ENCODE assay signal across 21 cellular contexts in the genomic region with DNA sequence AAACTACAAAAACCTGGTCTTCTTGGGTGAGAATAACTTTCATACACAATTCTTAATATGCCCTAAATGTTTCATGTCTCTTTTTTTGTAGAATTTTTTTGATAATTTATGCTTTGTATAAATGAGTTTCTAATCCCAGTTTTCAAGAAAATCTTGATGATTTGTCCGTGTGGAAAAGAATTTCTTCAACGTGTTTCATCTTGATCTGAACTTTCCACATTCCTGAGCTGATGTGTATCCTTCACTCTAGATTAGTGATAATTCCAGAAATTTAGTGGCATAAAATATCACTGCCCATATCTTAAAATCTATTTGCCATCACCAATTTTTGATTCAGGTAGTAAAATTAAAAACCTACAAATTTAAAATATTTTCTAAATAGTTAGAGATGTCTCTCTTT. TPM values are rescaled to one million over a fixed set of nuclear protein-coding genes. Genes with fewer than 3 reads are reported as not detected.
DNase-seq lines count a peak whose midpoint lies in the region; FAIRE-seq and TF ChIP-seq lines count a peak whose summit lies in the region.
"Had no signal": no experiment of that assay in that cellular context is flagged by ENCODE, and none has a peak within 500 bp of the region (broad histone marks: within the 10 kb centered on the region; RNA-seq: fewer than 3 reads in every experiment).

No MANE protein-coding gene starts in this region.

- H2AK5ac ChIP-seq in trophoblast cell (ENCODE audit: low read length): no peak overlapping the region

- no peak overlapping the region for H2BK120ac ChIP-seq in trophoblast cell (ENCODE audit: insufficient read depth, low read length, poor library complexity)

- H2BK12ac ChIP-seq in trophoblast cell (ENCODE audit: low read length): no peak overlapping the region

- H3K9me3 ChIP-seq in hepatocyte (ENCODE audit: low read depth) (no peaks in the 10 kb centered on the region), trophoblast cell (ENCODE audit: insufficient read depth, low read depth, low read length) (no peaks in the 10 kb centered on the region)
- H3K9me3 ChIP-seq: BE2C had no signal

- no peak overlapping the region for H3K18ac ChIP-seq in trophoblast cell (ENCODE audit: low read length)

- no peak overlapping the region for H3K4me3 Mint-ChIP-seq in osteocyte (ENCODE audit: unreplicated experiment)
- no peak overlapping the region for H3K4me3 Mint-ChIP-seq in activated naive CD4-positive, alpha-beta T cell treated with anti-CD3 and anti-CD28 coated beads, Interleukin-2, amount 10 ng/mL, durations not matched to agents 7 days and 5 days
- H3K4me3 Mint-ChIP-seq: CD4-positive, CD25-positive, alpha-beta regulatory T cell; CD8-positive, alpha-beta memory T cell; H9 had no signal

- H4K8ac ChIP-seq in trophoblast cell (ENCODE audit: low read depth, low read length): no peak overlapping the region

- peaks cover 40% of the 10 kb centered on the region for H3K36me3 Mint-ChIP-seq in osteocyte (ENCODE audit: unreplicated experiment)
- peaks cover 75% of the 10 kb centered on the region for H3K36me3 Mint-ChIP-seq in activated naive CD4-positive, alpha-beta T cell treated with anti-CD3 and anti-CD28 coated beads, Interleukin-2, amount 10 ng/mL, durations not matched to agents 7 days and 5 days

- H4K20me1 ChIP-seq in hepatocyte (ENCODE audit: insufficient read depth, poor library complexity, severe bottlenecking): no peaks in the 10 kb centered on the region

- no peaks in the 10 kb centered on the region for H3K9me2 ChIP-seq in hepatocyte (replicated peaks; ENCODE audit: insufficient read depth)

- 87% methylated on average over 2 of the region's 2 CpGs for WGBS in hepatocyte (ENCODE audit: low lambda C conversion rate, missing lambda C conversion rate)
- no CpG with 5 or more reads among the region's 2 CpGs for WGBS in trophoblast cell (ENCODE audit: extremely low coverage, insufficient coverage, insufficient read length)

- H3K27me3 ChIP-seq in bronchial epithelial cell (ENCODE audit: control insufficient read depth, insufficient read depth, low read length) (no peaks in the 10 kb centered on the region), hepatocyte (no peaks in the 10 kb centered on the region), trophoblast cell (ENCODE audit: insufficient read depth, low read length) (no peaks in the 10 kb centered on the region)
- H3K27me3 ChIP-seq: BE2C had no signal

- H3K27ac ChIP-seq in hepatocyte (peak overlapping the region; percentile 17), trophoblast cell (ENCODE audit: low read depth, low read length) (no peak overlapping the region)

- no peak overlapping the region for H3K27ac Mint-ChIP-seq in osteocyte (ENCODE audit: unreplicated experiment)
- H3K27ac Mint-ChIP-seq in activated naive CD4-positive, alpha-beta T cell treated with anti-CD3 and anti-CD28 coated beads, Interleukin-2, amount 10 ng/mL, durations not matched to agents 7 days and 5 days: no peak overlapping the region
- H3K27ac Mint-ChIP-seq: CD4-positive, CD25-positive, alpha-beta regulatory T cell had no signal

- H3K27me3 Mint-ChIP-seq in osteocyte (ENCODE audit: unreplicated experiment): no peaks in the 10 kb centered on the region
- no peaks in the 10 kb centered on the region for H3K27me3 Mint-ChIP-seq in activated naive CD4-positive, alpha-beta T cell treated with anti-CD3 and anti-CD28 coated beads, Interleukin-2, amount 10 ng/mL, durations not matched to agents 7 days and 5 days
- H3K27me3 Mint-ChIP-seq: CD4-positive, CD25-positive, alpha-beta regulatory T cell; CD8-positive, alpha-beta memory T cell had no signal

- H3K79me2 ChIP-seq in hepatocyte (peaks cover 62% of the 10 kb centered on the region), trophoblast cell (ENCODE audit: control insufficient read depth, insufficient read depth, low read length, poor library complexity) (no peaks in the 10 kb centered on the region)

- H3K4ac ChIP-seq in trophoblast cell (ENCODE audit: low read depth, low read length): no peak overlapping the region

- H4K91ac ChIP-seq in trophoblast cell (ENCODE audit: low read depth, low read length): no peak overlapping the region

- peaks cover 13% of the 10 kb centered on the region for H3K36me3 ChIP-seq in bronchial epithelial cell (ENCODE audit: control insufficient read depth, insufficient read depth, low read length)
- H3K36me3 ChIP-seq in hepatocyte (replicated peaks; ENCODE audit: insufficient read depth, low read depth): peaks cover 3% of the 10 kb centered on the region
- peaks cover 30 to 40% of the 10 kb centered on the region in 2 experiments for H3K36me3 ChIP-seq in trophoblast cell (ENCODE audit: control insufficient read depth in 1 of 2, insufficient read depth in 2 of 2, low read length in 2 of 2)

- TF ChIP-seq CTCF in bronchial epithelial cell (IDR thresholded peaks at IDR 0.05; ENCODE audit: insufficient read depth, low read length, severe bottlenecking) (no peak), hepatocyte (IDR thresholded peaks at IDR 0.05; ENCODE audit: poor library complexity) (no peak), osteocyte (IDR thresholded peaks at IDR 0.05) (no peak)

- no peak overlapping the region for H3K4me3 ChIP-seq in bronchial epithelial cell (ENCODE audit: low read depth, low read length)
- no peak overlapping the region for H3K4me3 ChIP-seq in hepatocyte
- no peak overlapping the region for H3K4me3 ChIP-seq in trophoblast cell (ENCODE audit: low read depth, low read length)
- H3K4me3 ChIP-seq: GM12878 had no signal

- no peak overlapping the region for H2BK5ac ChIP-seq in trophoblast cell (ENCODE audit: low read depth, low read length, poor library complexity)

- CTCF ChIA-PET in activated naive CD4-positive, alpha-beta T cell treated with anti-CD3 and anti-CD28 coated beads, Interleukin-2, amount 10 ng/mL, durations not matched to agents 7 days and 5 days (lab: Charles Lee): no interaction called here

- FAIRE-seq in A204.1 (lab: Jason Lieb, UNC): peak; percentile 43
- FAIRE-seq in bronchial epithelial cell (lab: Jason Lieb, UNC): no peak
- FAIRE-seq: GM12878, GM19239, H1 had no signal

- no peak overlapping the region for H3K23ac ChIP-seq in trophoblast cell (ENCODE audit: low read length)

- H3K9ac ChIP-seq in trophoblast cell (ENCODE audit: low read length): no peak overlapping the region

- no peak overlapping the region for H3K14ac ChIP-seq in trophoblast cell (ENCODE audit: low read length)

- peak; percentile 56 for DNase-seq in bronchial epithelial cell (ENCODE audit: low read depth)
- DNase-seq in hepatocyte (ENCODE audit: low spot score): no peak
- DNase-seq in trophoblast cell: peak; percentile 6 to 63
- DNase-seq in osteocyte (ENCODE audit: extremely low spot score, unreplicated experiment): no peak
- DNase-seq in activated gamma-delta T cell (lab: John Stamatoyannopoulos, UW): no peak
- DNase-seq in middle frontal gyrus (ENCODE audit: extremely low spot score, low spot score): no peak
- no peak for DNase-seq in activated naive CD4-positive, alpha-beta T cell treated with anti-CD3 and anti-CD28 coated beads, Interleukin-2, amount 10 ng/mL, durations not matched to agents 7 days and 5 days
- DNase-seq: 8988T; BE2C; CD4-positive, CD25-positive, alpha-beta regulatory T cell; CD8-positive, alpha-beta memory T cell; COR-L47; DMS 273 treated with DMSO at 0.1 percent for 48 hours; DMS53; DND-41; EL; H9 had no signal

- no peaks in the 10 kb centered on the region for H3K4me1 Mint-ChIP-seq in osteocyte (ENCODE audit: unreplicated experiment)
- no peaks in the 10 kb centered on the region for H3K4me1 Mint-ChIP-seq in activated naive CD4-positive, alpha-beta T cell treated with anti-CD3 and anti-CD28 coated beads, Interleukin-2, amount 10 ng/mL, durations not matched to agents 7 days and 5 days
- H3K4me1 Mint-ChIP-seq: H9 had no signal

- H3K4me2 ChIP-seq in hepatocyte: no peak overlapping the region
- H3K4me2 ChIP-seq in trophoblast cell (ENCODE audit: low read length): no peak overlapping the region

- H2AFZ ChIP-seq in hepatocyte: no peak overlapping the region
- H2AFZ ChIP-seq in trophoblast cell (ENCODE audit: insufficient read depth, low read length, poor library complexity): no peak overlapping the region

- no peaks in the 10 kb centered on the region for H3K9me3 Mint-ChIP-seq in osteocyte (ENCODE audit: unreplicated experiment)
- H3K9me3 Mint-ChIP-seq in activated naive CD4-positive, alpha-beta T cell treated with anti-CD3 and anti-CD28 coated beads, Interleukin-2, amount 10 ng/mL, durations not matched to agents 7 days and 5 days: peaks cover 6% of the 10 kb centered on the region
- H3K9me3 Mint-ChIP-seq: CD8-positive, alpha-beta memory T cell; H9 had no signal

- H3K79me1 ChIP-seq in trophoblast cell (ENCODE audit: low read length): peaks cover 2% of the 10 kb centered on the region

- H3K4me1 ChIP-seq in hepatocyte (ENCODE audit: insufficient read depth) (no peaks in the 10 kb centered on the region), trophoblast cell (ENCODE audit: control insufficient read depth in 1 of 2, insufficient read depth in 2 of 2, low read length in 2 of 2) (peaks cover 0 to 3% of the 10 kb centered on the region in 2 experiments)
- H3K4me1 ChIP-seq: BE2C had no signal

- H4K12ac ChIP-seq in trophoblast cell (ENCODE audit: low read depth, low read length): no peak overlapping the region

RNA-seq across cellular contexts. Expression of a gene that starts 24.6 kb away (rescaled TPM):
- total RNA-seq in bronchial epithelial cell (9.0 and 14.8 TPM in 2 replicates), hepatocyte (11.4 and 15.0 TPM in 2 replicates), osteocyte (9.8 and 11.3 TPM in 2 replicates)
- polyA plus RNA-seq in hepatocyte: 5.8 and 8.8 TPM in 2 replicates
- 23.9 and 25.2 TPM in 2 replicates for polyA plus RNA-seq in trophoblast cell (2013)

Comparison
In these comparisons a context has a peak if more than half of its experiments do, and no peak if none do; other contexts are left out.
1. DNase-seq: peak in bronchial epithelial cell (single experiment) and trophoblast cell (2 of 2); none in hepatocyte (single experiment), osteocyte (single experiment), activated gamma-delta T cell (single experiment), middle frontal gyrus (single experiment) and activated naive CD4-positive, alpha-beta T cell treated with anti-CD3 and anti-CD28 coated beads, Interleukin-2, amount 10 ng/mL, durations not matched to agents 7 days and 5 days (single experiment).